ENCODE assay signal across 2 cellular contexts in the genomic region with DNA sequence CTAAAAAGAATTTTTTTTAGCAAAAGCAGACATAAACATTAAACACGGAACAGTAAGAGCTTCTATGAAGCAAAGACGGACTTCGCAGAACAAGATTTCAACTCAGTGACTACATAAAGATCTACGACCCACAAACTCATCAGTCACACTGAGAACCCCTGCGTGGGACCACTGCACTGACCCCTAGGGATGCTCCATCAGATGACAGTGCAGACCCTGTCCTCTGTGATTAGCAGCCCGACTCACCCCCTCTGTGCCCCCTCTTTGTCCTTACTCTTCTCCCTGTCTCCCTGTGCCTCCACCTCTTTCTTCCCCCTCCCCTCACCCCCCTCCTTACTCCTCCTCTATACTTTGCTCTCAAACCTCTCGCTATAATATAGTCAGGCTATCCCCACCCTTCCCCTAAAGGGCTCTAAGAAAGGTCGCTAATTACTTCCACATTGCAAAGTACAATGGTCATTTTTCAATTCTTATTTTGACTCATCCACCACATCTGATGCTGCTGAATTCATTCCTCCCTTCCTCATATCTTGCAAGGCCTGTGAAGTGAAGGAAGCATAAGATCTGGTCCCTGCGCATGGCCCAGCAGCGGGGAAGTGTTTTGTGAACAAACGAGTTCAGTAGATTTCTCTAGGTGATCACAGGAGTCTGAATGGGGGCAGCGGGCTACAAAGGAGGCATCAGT.
TF ChIP-seq lines count a peak whose summit lies in the region.

No MANE protein-coding gene starts in this region.

TF ChIP-seq in A549, 52 proteins besides CTCF, POLR2A, EP300 and RAD21:
- TF ChIP-seq NFE2L2 (conservative IDR thresholded peaks at IDR 0.05; ENCODE audit: low read length) = no peak
- TF ChIP-seq FOSL2 (IDR thresholded peaks at IDR 0.05) = no peak
- TF ChIP-seq FOSL2 (CRISPR knock-in tag; IDR thresholded peaks at IDR 0.05) = no peak
- no peak for TF ChIP-seq SMC3 (IDR thresholded peaks at IDR 0.05)
- no peak for TF ChIP-seq CHD2 (IDR thresholded peaks at IDR 0.05; ENCODE audit: low read length, partially characterized antibody)
- no peak for TF ChIP-seq RNF2 (IDR thresholded peaks at IDR 0.05; ENCODE audit: borderline replicate concordance, low read depth)
- no peak for TF ChIP-seq EHF (CRISPR knock-in tag; IDR thresholded peaks at IDR 0.05)
- no peak for TF ChIP-seq MAX (IDR thresholded peaks at IDR 0.05)
- TF ChIP-seq CBX8 (IDR thresholded peaks at IDR 0.05) = no peak
- no peak for TF ChIP-seq ZNF302 (CRISPR knock-in tag; IDR thresholded peaks at IDR 0.05)
- no peak for TF ChIP-seq FOXS1 (CRISPR knock-in tag; IDR thresholded peaks at IDR 0.05)
- TF ChIP-seq PBX3 (IDR thresholded peaks at IDR 0.05) = no peak
- TF ChIP-seq ZSCAN20 (CRISPR knock-in tag; IDR thresholded peaks at IDR 0.05) = no peak
- TF ChIP-seq KDM5A (IDR thresholded peaks at IDR 0.05) = no peak
- TF ChIP-seq ZC3H11A (IDR thresholded peaks at IDR 0.05) = no peak
TF ChIP-seq in A549: peak in this region for 0.

TF ChIP-seq in IMR-90, 13 proteins besides CTCF, POLR2A, EP300 and RAD21:
- peak; percentile 44 for TF ChIP-seq FOS (IDR thresholded peaks at IDR 0.05; ENCODE audit: low read depth, low read length)
- TF ChIP-seq MAFK (IDR thresholded peaks at IDR 0.05; ENCODE audit: low read depth, low read length) = no peak
